ENCODE assay signal across 10 cellular contexts in genomic region chr7:73685311-73685710, GRCh38. TPM values are rescaled to one million over a fixed set of nuclear protein-coding genes. Genes with fewer than 3 reads are reported as not detected.
DNase-seq lines count a peak whose midpoint lies in the region; ATAC-seq and TF ChIP-seq lines count a peak whose summit lies in the region.
"Had no signal": no experiment of that assay in that cellular context is flagged by ENCODE, and none has a peak within 500 bp of the region (broad histone marks: within the 10 kb centered on the region; RNA-seq: fewer than 3 reads in every experiment).

No MANE protein-coding gene starts in this region.

- CTCF ChIA-PET in activated CD4-positive, alpha-beta T cell treated with anti-CD3 and anti-CD28 coated beads, Interleukin-2, amount 10 ng/mL, durations not matched to agents 7 days and 5 days (lab: Charles Lee), result interaction anchor here (0.6 to 1.7 kb wide), 3 partner anchors 11 to 375 kb away, joined by 4 to 6 read pairs (median 5); no protein-coding TSS in a partner anchor
- CTCF ChIA-PET in WTC11 (lab: Charles Lee), result interaction anchor here (1.0 to 3.6 kb wide), 3 partner anchors 15 to 78 kb away, joined by 4 to 18 read pairs (median 5); no protein-coding TSS in a partner anchor

- peaks cover 27% of the 10 kb centered on the region for H3K36me3 Mint-ChIP-seq in activated CD4-positive, alpha-beta T cell treated with anti-CD3 and anti-CD28 coated beads, Interleukin-2, amount 10 ng/mL, durations not matched to agents 7 days and 5 days (ENCODE audit: low read depth)
- peaks cover 32% of the 10 kb centered on the region for H3K36me3 Mint-ChIP-seq in WTC11
- peaks cover 0 to 52% (median 11%) of the 10 kb centered on the region in 3 donors for H3K36me3 Mint-ChIP-seq in naive thymus-derived CD8-positive, alpha-beta T cell

- TF ChIP-seq CTCF in WTC11 (IDR thresholded peaks at IDR 0.05), result no peak

- H3K9me3 Mint-ChIP-seq in activated CD4-positive, alpha-beta T cell treated with anti-CD3 and anti-CD28 coated beads, Interleukin-2, amount 10 ng/mL, durations not matched to agents 7 days and 5 days, result no peaks in the 10 kb centered on the region
- no peaks in the 10 kb centered on the region for H3K9me3 Mint-ChIP-seq in WTC11
- no peaks in the 10 kb centered on the region for H3K9me3 Mint-ChIP-seq in naive thymus-derived CD8-positive, alpha-beta T cell

- DNase-seq in activated CD4-positive, alpha-beta T cell treated with anti-CD3 and anti-CD28 coated beads, Interleukin-2, amount 10 ng/mL, durations not matched to agents 7 days and 5 days, result no peak
- DNase-seq in activated CD4-positive, alpha-beta T cell treated with anti-CD3 and anti-CD28 coated beads for 4 hours, result no peak
- DNase-seq in WTC11 (ENCODE audit: low spot score) (no peak), RKO (ENCODE audit: low spot score) (no peak)
- peak in 1 of 10 donors; percentile 47 for DNase-seq in naive thymus-derived CD8-positive, alpha-beta T cell
- DNase-seq: activated gamma-delta T cell; central memory CD4-positive, alpha-beta T cell; HCEC 1CT; upper lobe of left lung had no signal

- peaks cover 52% of the 10 kb centered on the region for H3K4me1 Mint-ChIP-seq in activated CD4-positive, alpha-beta T cell treated with anti-CD3 and anti-CD28 coated beads, Interleukin-2, amount 10 ng/mL, durations not matched to agents 7 days and 5 days
- peaks cover 19% of the 10 kb centered on the region for H3K4me1 Mint-ChIP-seq in WTC11
- peaks cover 27 to 55% (median 51%) of the 10 kb centered on the region in 4 donors for H3K4me1 Mint-ChIP-seq in naive thymus-derived CD8-positive, alpha-beta T cell

- H3K4me3 Mint-ChIP-seq in activated CD4-positive, alpha-beta T cell treated with anti-CD3 and anti-CD28 coated beads, Interleukin-2, amount 10 ng/mL, durations not matched to agents 7 days and 5 days, result peak overlapping the region; percentile 96
- peak overlapping the region; percentile 95 for H3K4me3 Mint-ChIP-seq in WTC11
- H3K4me3 Mint-ChIP-seq in naive thymus-derived CD8-positive, alpha-beta T cell, result peak overlapping the region; percentile 36 to 99 (median 61)

- POLR2A ChIA-PET in activated CD4-positive, alpha-beta T cell treated with anti-CD3 and anti-CD28 coated beads, Interleukin-2, amount 10 ng/mL, durations not matched to agents 7 days and 5 days (lab: Charles Lee), result no interaction called here
- POLR2A ChIA-PET in WTC11 (lab: Charles Lee), result interaction anchor here (1.0 kb wide), 1 partner anchor 8 kb away, joined by 3 read pairs; no protein-coding TSS in a partner anchor
- POLR2A ChIA-PET in naive thymus-derived CD8-positive, alpha-beta T cell (lab: Charles Lee), result interaction anchor here (1.3 kb wide), 1 partner anchor 107 kb away, joined by 3 read pairs; the partner anchor contains the start of gene TBL2

- H3K27ac Mint-ChIP-seq in activated CD4-positive, alpha-beta T cell treated with anti-CD3 and anti-CD28 coated beads, Interleukin-2, amount 10 ng/mL, durations not matched to agents 7 days and 5 days, result no peak overlapping the region
- 0 out of 2 replicates have a peak overlapping the region, but pooled peaks have one; percentile 63 for H3K27ac Mint-ChIP-seq in WTC11
- peak overlapping the region in 3 of 10 donors; percentile 20 to 64 (median 37) for H3K27ac Mint-ChIP-seq in naive thymus-derived CD8-positive, alpha-beta T cell

- ATAC-seq in WTC11, result no peak
- no peak for ATAC-seq in naive thymus-derived CD8-positive, alpha-beta T cell
- ATAC-seq in GM18867 (IDR thresholded peaks at IDR 0.05; ENCODE audit: unreplicated experiment), result no peak

- no peaks in the 10 kb centered on the region for H3K27me3 Mint-ChIP-seq in activated CD4-positive, alpha-beta T cell treated with anti-CD3 and anti-CD28 coated beads, Interleukin-2, amount 10 ng/mL, durations not matched to agents 7 days and 5 days
- H3K27me3 Mint-ChIP-seq in WTC11 (ENCODE audit: low read depth), result no peaks in the 10 kb centered on the region
- H3K27me3 Mint-ChIP-seq in naive thymus-derived CD8-positive, alpha-beta T cell, result no peaks in the 10 kb centered on the region

TF ChIP-seq in WTC11, 78 proteins besides CTCF, POLR2A, EP300 and RAD21:
- no peak for TF ChIP-seq ZNF263 (CRISPR knock-in tag; IDR thresholded peaks at IDR 0.05; ENCODE audit: low read depth)
- no peak for TF ChIP-seq ZBTB21 (CRISPR knock-in tag; IDR thresholded peaks at IDR 0.05; ENCODE audit: borderline replicate concordance)

RNA-seq across cellular contexts. Expression of gene BUD23, which starts 1.9 kb away (rescaled TPM):
- total RNA-seq in activated CD4-positive, alpha-beta T cell treated with anti-CD3 and anti-CD28 coated beads, Interleukin-2, amount 10 ng/mL, durations not matched to agents 7 days and 5 days, result 10 to 100 TPM; 43.9 to 51.4 TPM
- total RNA-seq in WTC11 (2021), result 80.5 to 91.9 TPM (median 84.4 TPM) in 3 replicates
- 10 to 100 TPM; 67.2 to 69.7 TPM for total RNA-seq in naive thymus-derived CD8-positive, alpha-beta T cell
- polyA plus RNA-seq in naive thymus-derived CD8-positive, alpha-beta T cell, result 100 to 1,000 TPM; 123 to 139 (median 136) TPM

RNA-seq across cellular contexts. Expression of gene DNAJC30, which starts 2.1 kb away (rescaled TPM):
- total RNA-seq in activated CD4-positive, alpha-beta T cell treated with anti-CD3 and anti-CD28 coated beads, Interleukin-2, amount 10 ng/mL, durations not matched to agents 7 days and 5 days, result 1 to 10 TPM; 8.7 to 9.1 TPM
- 6.8 to 7.1 TPM (median 6.8 TPM) in 3 replicates for total RNA-seq in WTC11 (2021)
- 10 to 100 TPM; 22.1 to 23.7 TPM for total RNA-seq in naive thymus-derived CD8-positive, alpha-beta T cell
- 10 to 100 TPM; 10.1 to 13.3 (median 11.9) TPM for polyA plus RNA-seq in naive thymus-derived CD8-positive, alpha-beta T cell

RNA-seq across cellular contexts. Expression of gene VPS37D, which starts 17.7 kb away (rescaled TPM):
- under 1 TPM in 1 of 2 experiments, not detected in 1; 0.25 TPM for total RNA-seq in activated CD4-positive, alpha-beta T cell treated with anti-CD3 and anti-CD28 coated beads, Interleukin-2, amount 10 ng/mL, durations not matched to agents 7 days and 5 days
- total RNA-seq in WTC11 (2021), result 5.7 to 7.5 TPM (median 5.8 TPM) in 3 replicates
- total RNA-seq in naive thymus-derived CD8-positive, alpha-beta T cell, result 1 to 10 TPM in 1 of 2 experiments, under 1 TPM in 1; 0.63 to 1.0 TPM
- under 1 TPM in 2 of 3 donors, not detected in 1; 0.14 to 0.30 TPM for polyA plus RNA-seq in naive thymus-derived CD8-positive, alpha-beta T cell

RNA-seq across cellular contexts. Expression of gene STX1A, which starts 34.2 kb away (rescaled TPM):
- total RNA-seq in activated CD4-positive, alpha-beta T cell treated with anti-CD3 and anti-CD28 coated beads, Interleukin-2, amount 10 ng/mL, durations not matched to agents 7 days and 5 days, result 1 to 10 TPM; 6.7 to 7.4 TPM
- 17.7 to 20.4 TPM (median 18.5 TPM) in 3 replicates for total RNA-seq in WTC11 (2021)
- total RNA-seq in naive thymus-derived CD8-positive, alpha-beta T cell, result 1 to 10 TPM; 5.7 to 7.8 TPM
- polyA plus RNA-seq in naive thymus-derived CD8-positive, alpha-beta T cell, result 1 to 10 TPM in 2 of 3 donors, under 1 TPM in 1; 0.69 to 2.2 (median 2.1) TPM

RNA-seq across cellular contexts. Expression of gene ABHD11, which starts 53.3 kb away (rescaled TPM):
- 10 to 100 TPM; 13.3 to 15.6 TPM for total RNA-seq in activated CD4-positive, alpha-beta T cell treated with anti-CD3 and anti-CD28 coated beads, Interleukin-2, amount 10 ng/mL, durations not matched to agents 7 days and 5 days
- total RNA-seq in WTC11 (2021), result 23.8 to 27.6 TPM (median 26.5 TPM) in 3 replicates
- total RNA-seq in naive thymus-derived CD8-positive, alpha-beta T cell, result 10 to 100 TPM; 20.7 to 24.9 TPM
- 10 to 100 TPM in 2 of 3 donors, 1 to 10 TPM in 1; 5.4 to 12.3 (median 10.0) TPM for polyA plus RNA-seq in naive thymus-derived CD8-positive, alpha-beta T cell
